In genomic region chr2:129849559-129850160, GRCh38 we compare ENCODE assay signal across 7 cellular contexts.
DNase-seq lines count a peak whose midpoint lies in the region; ATAC-seq and TF ChIP-seq lines count a peak whose summit lies in the region.

No MANE protein-coding gene starts in this region.

- no peak overlapping the region for H3K9ac ChIP-seq in MM.1S (ENCODE audit: low read length)

- TF ChIP-seq CTCF in MM.1S (IDR thresholded peaks at IDR 0.05; ENCODE audit: low read length): peak; percentile 73
- peak; percentile 62 to 81 (median 63) for TF ChIP-seq CTCF in nephron (IDR thresholded peaks at IDR 0.05; ENCODE audit: unreplicated experiment in 3 of 3)

- H4K20me1 ChIP-seq in MM.1S (ENCODE audit: insufficient read depth, low read length): no peaks in the 10 kb centered on the region

- H3K27ac Mint-ChIP-seq in nephron: peak overlapping the region in 2 of 3 experiments; percentile 25

- H3K9me3 Mint-ChIP-seq in nephron: peaks cover 8% of the 10 kb centered on the region

- ATAC-seq in GM21825 (IDR thresholded peaks at IDR 0.05; ENCODE audit: unreplicated experiment) (peak; percentile 69), esophagus mucosa (peak; percentile 79), GM21619 (IDR thresholded peaks at IDR 0.05; ENCODE audit: unreplicated experiment) (no peak)

- H3F3A ChIP-seq in MM.1S (ENCODE audit: insufficient read depth, low read length): no peaks in the 10 kb centered on the region

- H3K36me3 Mint-ChIP-seq in nephron (ENCODE audit: low read depth): no peaks in the 10 kb centered on the region

- DNase-seq in GM03348 (ENCODE audit: low spot score) (peak; percentile 72), MM.1S (peak; percentile 75), SIG-M5 treated with dmso at 0.1 percent for 504 hours (lab: John Stamatoyannopoulos, UW; ENCODE audit: unreplicated experiment) (peak; percentile 73)

- H3K4me2 ChIP-seq in MM.1S (ENCODE audit: low read depth, low read length): no peak overlapping the region

- H3K4me1 Mint-ChIP-seq in nephron: no peaks in the 10 kb centered on the region

- H3K4me3 ChIP-seq in MM.1S (ENCODE audit: low read length): no peak overlapping the region

- H3K36me3 ChIP-seq in MM.1S (replicated peaks; ENCODE audit: insufficient read depth, low read length): no peaks in the 10 kb centered on the region

- H3K27me3 Mint-ChIP-seq in nephron (ENCODE audit: low read depth): no peaks in the 10 kb centered on the region

- no peaks in the 10 kb centered on the region for H3K9me3 ChIP-seq in MM.1S (replicated peaks; ENCODE audit: insufficient read depth, low read length)

- no peaks in the 10 kb centered on the region for H3K27me3 ChIP-seq in MM.1S (replicated peaks; ENCODE audit: insufficient read depth, low read length)

- H3K4me1 ChIP-seq in MM.1S (ENCODE audit: low read length): no peaks in the 10 kb centered on the region

- no peaks in the 10 kb centered on the region for H3K9me2 ChIP-seq in MM.1S (replicated peaks; ENCODE audit: insufficient read depth, low read length)

- no peak overlapping the region for H3K27ac ChIP-seq in MM.1S (ENCODE audit: low read length)

- H2AFZ ChIP-seq in MM.1S (ENCODE audit: low read length): no peak overlapping the region

- H3K79me2 ChIP-seq in MM.1S (ENCODE audit: low read length): no peaks in the 10 kb centered on the region

- no peak overlapping the region for H3K4me3 Mint-ChIP-seq in nephron
